In the genomic region with DNA sequence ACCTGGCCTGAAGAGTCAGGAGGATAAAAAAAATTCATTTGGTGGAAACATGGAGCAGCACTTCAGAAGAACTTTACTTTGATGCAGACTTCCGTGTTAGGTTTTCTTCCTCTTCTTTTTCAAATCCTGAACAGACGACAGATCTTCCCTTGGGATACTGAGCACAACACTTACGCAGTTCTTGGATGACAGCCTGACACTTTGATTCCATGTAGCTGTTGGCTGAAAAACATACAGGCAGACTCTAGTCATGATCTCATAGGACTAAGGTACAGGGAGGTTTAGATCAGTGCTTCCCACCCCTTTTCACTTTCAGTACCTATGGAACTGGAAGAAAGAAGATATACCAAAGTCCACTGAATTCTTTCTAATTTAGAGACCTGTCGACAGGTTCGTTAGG, we compare ENCODE assay signal across 20 cellular contexts.
"Had no signal": no experiment of that assay in that cellular context is flagged by ENCODE, and none has a peak within 500 bp of the region (broad histone marks: within the 10 kb centered on the region; RNA-seq: fewer than 3 reads in every experiment).

No MANE protein-coding gene starts in this region.

- H3K4me3 ChIP-seq: colonic mucosa, lung, pancreas, smooth muscle cell, stomach, thyroid gland had no signal

- DNase-seq: colonic mucosa; effector CD8-positive, alpha-beta T cell; endodermal cell; head of caudate nucleus; natural killer cell; pancreas; retina; stimulated activated CD4-positive, alpha-beta T cell treated with anti-CD3 and anti-CD28 coated beads, Interleukin-12 subunit alpha, Interleukin-12 subunit beta, amount 100 ng/mL, for 4 hours; stimulated activated CD4-positive, alpha-beta T cell treated with anti-CD3 and anti-CD28 coated beads, Interleukin-1b, Interleukin-23, amount 100 ng/mL, for 48 hours; stimulated activated CD4-positive, alpha-beta T cell treated with anti-CD3 and anti-CD28 coated beads, Interleukin-4, amount 100 ng/mL, for 1 hour; stimulated activated CD8-positive, alpha-beta memory T cell treated with anti-CD3 and anti-CD28 coated beads, Interleukin-4, amount 100 ng/mL, for 48 hours; stimulated activated naive CD4-positive, alpha-beta T cell; stomach; thyroid gland had no signal

- ATAC-seq: esophagus mucosa, natural killer cell, pancreas, sciatic nerve had no signal

- H3K27ac ChIP-seq: colonic mucosa, epithelial cell of prostate, neutrophil, pancreas, stomach, thyroid gland had no signal

- H3K4me1 ChIP-seq: colonic mucosa had no signal

- H3K9me3 ChIP-seq: colonic mucosa, neutrophil, pancreas, stomach, thyroid gland had no signal

- H3K27me3 ChIP-seq: colonic mucosa, neutrophil, pancreas, stomach, thyroid gland had no signal
